8 cellular contexts compared by ENCODE assay signal in genomic region chr20:23350007-23350854, GRCh38. TPM values are rescaled to one million over a fixed set of nuclear protein-coding genes. Genes with fewer than 3 reads are reported as not detected.
DNase-seq lines count a peak whose midpoint lies in the region; ATAC-seq and TF ChIP-seq lines count a peak whose summit lies in the region.

NXT1 (plus strand) TSS chr20:23350791; CDS start chr20:23354042, 3,251 bp downstream.

- H3K36me3 ChIP-seq in ES-I3 (ENCODE audit: insufficient read depth, low read length): no peaks in the 10 kb centered on the region
- peaks cover 19% of the 10 kb centered on the region for H3K36me3 ChIP-seq in HAP-1 (replicated peaks)
- no peaks in the 10 kb centered on the region for H3K36me3 ChIP-seq in MM.1S (replicated peaks; ENCODE audit: insufficient read depth, low read length)

- TF ChIP-seq CTCF in MM.1S (IDR thresholded peaks at IDR 0.05; ENCODE audit: low read length): no peak; the same call in 1 of the 2 replicates
- TF ChIP-seq CTCF in fibroblast of the aortic adventitia (IDR thresholded peaks at IDR 0.05; ENCODE audit: insufficient read depth, low read length): no peak
- TF ChIP-seq CTCF in nephron progenitor cell (IDR thresholded peaks at IDR 0.05): no peak

- H3K4me3 ChIP-seq in HAP-1: peak within 1 kb of the TSS; percentile 81
- H3K4me3 ChIP-seq in MM.1S (ENCODE audit: low read length): peak within 1 kb of the TSS; percentile 98
- peak within 1 kb of the TSS; percentile 92 for H3K4me3 ChIP-seq in fibroblast of the aortic adventitia (ENCODE audit: low read depth, low read length)

- H3K4me1 Mint-ChIP-seq in nephron progenitor cell: peaks cover 55% of the 10 kb centered on the region
- peaks cover 34% of the 10 kb centered on the region for H3K4me1 Mint-ChIP-seq in stimulated activated naive CD8-positive, alpha-beta T cell treated with anti-CD3 and anti-CD28 coated beads, Interleukin-15, amount 100 ng/mL, for 72 hours

- H3F3A ChIP-seq in MM.1S (ENCODE audit: insufficient read depth, low read length): peaks cover 21% of the 10 kb centered on the region

- DNase-seq in HAP-1 (ENCODE audit: low spot score in 2 of 2) (peak; percentile 93 to 95), MM.1S (peak; percentile 97), SIG-M5 (lab: John Stamatoyannopoulos, UW) (peak; percentile 87), activated gamma-delta T cell (lab: John Stamatoyannopoulos, UW) (peak; percentile 92), fibroblast of the aortic adventitia (ENCODE audit: low read depth) (peak; percentile 99), nephron progenitor cell (peak; percentile 97)
- DNase-seq in stimulated activated naive CD8-positive, alpha-beta T cell treated with anti-CD3 and anti-CD28 coated beads, Interleukin-15, amount 100 ng/mL, for 72 hours: peak; percentile 96 to 97

- peak within 1 kb of the TSS; percentile 74 for H2AFZ ChIP-seq in MM.1S (ENCODE audit: low read length)

- H3K9me3 ChIP-seq in ES-I3 (ENCODE audit: control insufficient read depth, insufficient read depth, low read length): no peaks in the 10 kb centered on the region
- H3K9me3 ChIP-seq in HAP-1: no peaks in the 10 kb centered on the region
- no peaks in the 10 kb centered on the region for H3K9me3 ChIP-seq in MM.1S (replicated peaks; ENCODE audit: insufficient read depth, low read length)

- H3K36me3 Mint-ChIP-seq in nephron progenitor cell (ENCODE audit: low read depth): peaks cover 5% of the 10 kb centered on the region

- in situ Hi-C loops in HAP-1 (cut with MboI; ENCODE audit: low sequenced_read_pairs): loop anchor here (25.0 kb wide), 1 partner anchor 1838 kb away; the partner anchor contains the start of gene NKX2-2

- peak within 1 kb of the TSS; percentile 87 for H3K4me3 Mint-ChIP-seq in nephron progenitor cell
- H3K4me3 Mint-ChIP-seq in stimulated activated naive CD8-positive, alpha-beta T cell treated with anti-CD3 and anti-CD28 coated beads, Interleukin-15, amount 100 ng/mL, for 72 hours: peak within 1 kb of the TSS; percentile 83 to 84

- H3K27me3 ChIP-seq in HAP-1 (ENCODE audit: low read depth) (no peaks in the 10 kb centered on the region), MM.1S (replicated peaks; ENCODE audit: insufficient read depth, low read length) (no peaks in the 10 kb centered on the region)

- H3K79me2 ChIP-seq in MM.1S (ENCODE audit: low read length): peaks cover 51% of the 10 kb centered on the region

- H3K9ac ChIP-seq in ES-I3 (ENCODE audit: low read depth, low read length) (peak within 1 kb of the TSS; percentile 69), MM.1S (ENCODE audit: low read length) (peak within 1 kb of the TSS; percentile 98)

- H3K27me3 Mint-ChIP-seq in nephron progenitor cell (ENCODE audit: low read depth, poor library complexity): peaks cover 3% of the 10 kb centered on the region
- H3K27me3 Mint-ChIP-seq in stimulated activated naive CD8-positive, alpha-beta T cell treated with anti-CD3 and anti-CD28 coated beads, Interleukin-15, amount 100 ng/mL, for 72 hours: no peaks in the 10 kb centered on the region

- H3K9me2 ChIP-seq in MM.1S (replicated peaks; ENCODE audit: insufficient read depth, low read length): no peaks in the 10 kb centered on the region

- ATAC-seq in stimulated activated naive CD8-positive, alpha-beta T cell treated with anti-CD3 and anti-CD28 coated beads, Interleukin-15, amount 100 ng/mL, for 72 hours: peak; percentile 88

- H3K27ac Mint-ChIP-seq in nephron progenitor cell: peak within 1 kb of the TSS; percentile 100
- peak within 1 kb of the TSS; percentile 100 for H3K27ac Mint-ChIP-seq in stimulated activated naive CD8-positive, alpha-beta T cell treated with anti-CD3 and anti-CD28 coated beads, Interleukin-15, amount 100 ng/mL, for 72 hours

- H3K27ac ChIP-seq in MM.1S (ENCODE audit: low read length): peak within 1 kb of the TSS; percentile 94

- no peaks in the 10 kb centered on the region for H3K9me3 Mint-ChIP-seq in nephron progenitor cell
- H3K9me3 Mint-ChIP-seq in stimulated activated naive CD8-positive, alpha-beta T cell treated with anti-CD3 and anti-CD28 coated beads, Interleukin-15, amount 100 ng/mL, for 72 hours: no peaks in the 10 kb centered on the region

- peaks cover 16% of the 10 kb centered on the region for H3K4me1 ChIP-seq in ES-I3 (ENCODE audit: insufficient read depth, low read length)
- peaks cover 7% of the 10 kb centered on the region; the same call in 1 of the 2 replicates for H3K4me1 ChIP-seq in HAP-1
- peaks cover 18% of the 10 kb centered on the region for H3K4me1 ChIP-seq in MM.1S (ENCODE audit: low read length)

- no peaks in the 10 kb centered on the region for H4K20me1 ChIP-seq in MM.1S (ENCODE audit: insufficient read depth, low read length)

- H3K4me2 ChIP-seq in MM.1S (ENCODE audit: low read depth, low read length): peak within 1 kb of the TSS; percentile 82

RNA-seq across cellular contexts. Expression of gene NXT1, which starts in this region (rescaled TPM):
- 11.4 and 30.8 TPM in 2 replicates for total RNA-seq in fibroblast of the aortic adventitia (ENCODE audit: low replicate concordance)

Comparison
In these comparisons a context has a peak if more than half of its experiments do, and no peak if none do; other contexts are left out.
1. Peak in every context shown above with its lines: DNase-seq, ATAC-seq, H3K4me3 ChIP-seq and H3K27ac ChIP-seq.